ENCODE assay signal across 26 cellular contexts in the genomic region with DNA sequence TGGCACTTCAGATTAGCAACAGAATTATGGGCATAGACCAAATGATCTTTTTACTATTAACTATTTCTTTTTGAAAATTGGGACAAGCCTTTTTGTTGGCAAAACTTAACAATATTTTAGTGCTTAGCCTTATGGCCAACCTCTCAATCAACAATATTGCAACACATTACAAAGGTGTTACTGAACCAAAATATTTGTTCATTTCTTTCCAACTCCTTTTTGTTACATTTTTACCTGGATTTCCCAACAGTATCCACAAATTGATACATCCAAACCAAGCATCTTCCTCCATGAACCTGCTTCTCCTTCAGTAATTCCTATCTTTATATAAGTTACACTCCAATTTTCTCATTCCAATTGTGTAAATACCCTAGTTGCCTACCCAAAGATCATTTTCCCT. TPM values are rescaled to one million over a fixed set of nuclear protein-coding genes. Genes with fewer than 3 reads are reported as not detected.
A peak's percentile ranks its signal among the peaks of the same experiment; 100 is the strongest.
DNase-seq lines count a peak whose midpoint lies in the region; ATAC-seq, FAIRE-seq and TF ChIP-seq lines count a peak whose summit lies in the region.
"Had no signal": no experiment of that assay in that cellular context is flagged by ENCODE, and none has a peak within 500 bp of the region (broad histone marks: within the 10 kb centered on the region; RNA-seq: fewer than 3 reads in every experiment).

No MANE protein-coding gene starts in this region.

- no TSS peak for BruUV-seq in HepG2 (replicated peaks; lab: Mats Ljungman, UMichigan)

- intact Hi-C loops in right lobe of liver (cut with DNase I): no loop called here
- intact Hi-C loops in HepG2 (cut with micrococcal nuclease; ENCODE audit: unreplicated experiment): no loop called here

- DNase-seq in right lobe of liver: no peak
- no peak for DNase-seq in HepG2 (ENCODE audit: low spot score)
- DNase-seq in left lobe of liver (ENCODE audit: low spot score): no peak
- DNase-seq in retina: no peak
- DNase-seq: AML-193; BE2C; CD4-positive, alpha-beta T cell; CD8-positive, alpha-beta memory T cell; DMS 273 treated with DMSO at 0.1 percent for 48 hours; DMS79; EL; GDM1; H9 had no signal

- H2AFZ ChIP-seq in HepG2 (ENCODE audit: low read length): no peak overlapping the region
- H2AFZ ChIP-seq: GM23338 had no signal

- TF ChIP-seq CTCF in right lobe of liver (IDR thresholded peaks at IDR 0.05) (no peak), HepG2 (CRISPR knock-in tag; IDR thresholded peaks at IDR 0.05) (no peak)

- no peaks in the 10 kb centered on the region for H3K36me3 ChIP-seq in right lobe of liver
- H3K36me3 ChIP-seq in HepG2 (replicated peaks in 1 of 2; ENCODE audit: control insufficient read depth in 1 of 2, insufficient read depth in 2 of 2, low read length in 2 of 2): no peaks in the 10 kb centered on the region
- H3K36me3 ChIP-seq in skeletal muscle tissue (ENCODE audit: control insufficient read depth in 3 of 3, insufficient read depth in 3 of 3, low read length in 3 of 3): peaks cover 0 to 7% (median 0%) of the 10 kb centered on the region in 3 donors
- H3K36me3 ChIP-seq: BE2C; BLaER1 treated with 17β-estradiol and CSF1 and Interleukin-3, amounts not matched to agents 10 nM and 100 nM had no signal

- H3K79me2 ChIP-seq in HepG2 (ENCODE audit: insufficient read depth, low read length): no peaks in the 10 kb centered on the region

- no peak for TF ChIP-seq RAD21 in HepG2 (CRISPR knock-in tag; IDR thresholded peaks at IDR 0.05)

- no peaks in the 10 kb centered on the region for H4K20me1 ChIP-seq in HepG2 (ENCODE audit: insufficient read depth, low read length)
- H4K20me1 ChIP-seq: BLaER1 treated with 17β-estradiol and CSF1 and Interleukin-3, amounts not matched to agents 10 nM and 100 nM had no signal

- no peaks in the 10 kb centered on the region for H3K9me3 ChIP-seq in right lobe of liver
- no peaks in the 10 kb centered on the region for H3K9me3 ChIP-seq in HepG2 (ENCODE audit: low read length)
- no peaks in the 10 kb centered on the region for H3K9me3 ChIP-seq in skeletal muscle tissue (ENCODE audit: control insufficient read depth in 3 of 3, low read length in 3 of 3)
- H3K9me3 ChIP-seq: BE2C; BLaER1 treated with 17β-estradiol and CSF1 and Interleukin-3, amounts not matched to agents 10 nM and 100 nM had no signal

- POLR2A ChIA-PET in HepG2 (lab: Yijun Ruan, JAX): no interaction called here

- in situ Hi-C loops in HepG2 (cut with HindIII; ENCODE audit: extremely low pct_ligation_motif_present, low pct_unique_long_range_greater_than_20kb): loop anchor here (25.0 kb wide), 1 partner anchor 335 kb away; no protein-coding TSS in a partner anchor

- H3K4me2 ChIP-seq in HepG2 (ENCODE audit: low read depth, low read length): no peak overlapping the region
- H3K4me2 ChIP-seq: BLaER1 treated with 17β-estradiol and CSF1 and Interleukin-3, amounts not matched to agents 10 nM and 100 nM; GM23338 had no signal

- CTCF ChIA-PET in HepG2 (lab: Yijun Ruan, JAX; ENCODE audit: low intra/inter-chr PET ratio, low total read pairs): no interaction called here

- no peak for FAIRE-seq in HepG2 (lab: Jason Lieb, UNC)
- FAIRE-seq: A204.1, D721Med, GM12878, GM19239 had no signal

- TF ChIP-seq POLR2A in right lobe of liver (IDR thresholded peaks at IDR 0.05): no peak
- TF ChIP-seq POLR2A in HepG2 (IDR thresholded peaks at IDR 0.05; ENCODE audit: insufficient read depth in 1 of 2, low read depth in 2 of 2, low read length in 2 of 2): no peak

- no peak for TF ChIP-seq EP300 in HepG2 (IDR thresholded peaks at IDR 0.05; ENCODE audit: low read depth in 2 of 2, low read length in 2 of 2)
- TF ChIP-seq EP300 in HepG2 (CRISPR knock-in tag; IDR thresholded peaks at IDR 0.05; ENCODE audit: borderline replicate concordance): no peak

- H3K27ac ChIP-seq in right lobe of liver (no peak overlapping the region), HepG2 (ENCODE audit: extremely low read length, insufficient read depth, low read length) (no peak overlapping the region), skeletal muscle tissue (ENCODE audit: low read depth, low read length) (peak overlapping the region; percentile 16)
- H3K27ac ChIP-seq: 22Rv1; BLaER1 treated with 17β-estradiol and CSF1 and Interleukin-3, amounts not matched to agents 10 nM and 100 nM had no signal

- peaks cover 0 to 13% (median 2%) of the 10 kb centered on the region in 4 donors for H3K4me1 ChIP-seq in right lobe of liver
- peaks cover 6% of the 10 kb centered on the region; the same call in 1 of the 2 replicates for H3K4me1 ChIP-seq in HepG2 (ENCODE audit: insufficient read depth, low read length)
- H3K4me1 ChIP-seq in skeletal muscle tissue (ENCODE audit: control insufficient read depth in 3 of 3, insufficient read depth in 3 of 3, low read length in 3 of 3): peaks cover 6 to 20% (median 7%) of the 10 kb centered on the region in 3 donors
- H3K4me1 ChIP-seq: BE2C had no signal

- no peak overlapping the region for H3K4me3 ChIP-seq in right lobe of liver
- no peak overlapping the region for H3K4me3 ChIP-seq in HepG2 (replicated peaks in 1 of 3; ENCODE audit: insufficient read depth in 1 of 3, low read depth in 2 of 3, low read length in 3 of 3)
- no peak overlapping the region for H3K4me3 ChIP-seq in skeletal muscle tissue (ENCODE audit: low read length in 3 of 3)
- H3K4me3 ChIP-seq: BLaER1 treated with 17β-estradiol and CSF1 and Interleukin-3, amounts not matched to agents 10 nM and 100 nM; GM12878; GM23338 had no signal

- no peaks in the 10 kb centered on the region for H3K27me3 ChIP-seq in right lobe of liver
- no peaks in the 10 kb centered on the region for H3K27me3 ChIP-seq in HepG2 (ENCODE audit: control insufficient read depth in 1 of 2, insufficient read depth in 2 of 2, low read length in 2 of 2)
- H3K27me3 ChIP-seq in skeletal muscle tissue (ENCODE audit: control insufficient read depth in 3 of 3, insufficient read depth in 3 of 3, low read length in 3 of 3): no peaks in the 10 kb centered on the region
- H3K27me3 ChIP-seq: BLaER1 treated with 17β-estradiol and CSF1 and Interleukin-3, amounts not matched to agents 10 nM and 100 nM had no signal

- H3K9ac ChIP-seq in HepG2 (ENCODE audit: insufficient read depth, low read depth, low read length) (no peak overlapping the region), skeletal muscle tissue (ENCODE audit: low read depth in 1 of 3, low read length in 3 of 3) (no peak overlapping the region)
- H3K9ac ChIP-seq: BLaER1 treated with 17β-estradiol and CSF1 and Interleukin-3, amounts not matched to agents 10 nM and 100 nM had no signal

- ATAC-seq in right lobe of liver: peak in 3 of 4 donors; percentile 39 to 60 (median 57)
- ATAC-seq in HepG2: no peak
- ATAC-seq in left lobe of liver: peak; percentile 40
- no peak for ATAC-seq in HG02763 (IDR thresholded peaks at IDR 0.05; ENCODE audit: unreplicated experiment)
- ATAC-seq: GM12878, GM23338, HCT116 had no signal

RNA-seq across cellular contexts. Expression of gene AMPD1, which starts 1.5 kb away (rescaled TPM):
- total RNA-seq in right lobe of liver (under 1 TPM in 3 of 6 experiments, not detected in 3; 0.12 to 0.19 (median 0.13) TPM), HepG2 (2016; rRNA removed; fragmentation: Illumina TruSeq; extraction: Trizol) (not detected in 2 replicates), left lobe of liver (not detected), skeletal muscle tissue (40.7 TPM)
- total RNA-seq in HepG2 (2016; cell fraction: cytosol; rRNA removed; fragmentation: Illumina TruSeq; extraction: Trizol; ENCODE audit: low read depth): not detected in 2 replicates
- total RNA-seq in HepG2 (2016; cell fraction: insoluble cytoplasmic fraction; rRNA removed; fragmentation: Illumina TruSeq; extraction: Trizol): not detected in 2 replicates
- total RNA-seq in HepG2 (2016; cell fraction: membrane; rRNA removed; fragmentation: Illumina TruSeq; extraction: Trizol): not detected in 2 replicates
- total RNA-seq in HepG2 (2016; cell fraction: nucleus; rRNA removed; fragmentation: Illumina TruSeq; extraction: Trizol): not detected in 2 replicates
- not detected in 2 replicates for polyA plus RNA-seq in HepG2 (2011; rRNA removed)
- polyA plus RNA-seq in HepG2 (2011; cell fraction: cytosol; rRNA removed): not detected in 2 replicates
- not detected in 2 replicates for polyA plus RNA-seq in HepG2 (2011; cell fraction: nucleus; rRNA removed)
- not detected in 2 replicates for polyA plus RNA-seq in HepG2 (2012)
- not detected in 2 replicates for polyA plus RNA-seq in HepG2 (2016; cell fraction: cytosol; fragmentation: Illumina TruSeq; extraction: Trizol; ENCODE audit: low read depth)
- not detected in 2 replicates for polyA plus RNA-seq in HepG2 (2016; cell fraction: insoluble cytoplasmic fraction; fragmentation: Illumina TruSeq; extraction: Trizol; ENCODE audit: low read depth)
- polyA plus RNA-seq in HepG2 (2016; cell fraction: membrane; fragmentation: Illumina TruSeq; extraction: Trizol; ENCODE audit: low read depth): not detected in 2 replicates
- polyA plus RNA-seq in HepG2 (2016; cell fraction: nucleus; fragmentation: Illumina TruSeq; extraction: Trizol; ENCODE audit: insufficient read depth, low read depth): not detected in 2 replicates
- 0.33 TPM in 1 of 2 replicates, not detected in the other for polyA minus RNA-seq in HepG2 (2011; rRNA and poly(A)+ RNA removed; ENCODE audit: low replicate concordance)
- not detected in 2 replicates for polyA minus RNA-seq in HepG2 (2011; cell fraction: cytosol; rRNA and poly(A)+ RNA removed)
- polyA minus RNA-seq in HepG2 (2011; cell fraction: nucleus; rRNA and poly(A)+ RNA removed): not detected in 2 replicates
- total RNA-seq: CD4-positive, alpha-beta T cell; CD8-positive, alpha-beta memory T cell; GM12878; GM23338; H4; H9 had no signal
- polyA plus RNA-seq: AG04450; CD14-positive monocyte; CD8-positive, alpha-beta memory T cell had no signal

RNA-seq across cellular contexts. Expression of gene NRAS, which starts 19.8 kb away (rescaled TPM):
- total RNA-seq in right lobe of liver: 10 to 100 TPM; 10.4 to 24.5 (median 16.3) TPM
- total RNA-seq in HepG2 (2016; rRNA removed; fragmentation: Illumina TruSeq; extraction: Trizol): 58.8 and 96.2 TPM in 2 replicates
- total RNA-seq in HepG2 (2016; cell fraction: cytosol; rRNA removed; fragmentation: Illumina TruSeq; extraction: Trizol; ENCODE audit: low read depth): 8.6 and 9.7 TPM in 2 replicates
- 58.1 and 100 TPM in 2 replicates for total RNA-seq in HepG2 (2016; cell fraction: insoluble cytoplasmic fraction; rRNA removed; fragmentation: Illumina TruSeq; extraction: Trizol)
- 44.9 and 45.2 TPM in 2 replicates for total RNA-seq in HepG2 (2016; cell fraction: membrane; rRNA removed; fragmentation: Illumina TruSeq; extraction: Trizol)
- 26.3 and 29.5 TPM in 2 replicates for total RNA-seq in HepG2 (2016; cell fraction: nucleus; rRNA removed; fragmentation: Illumina TruSeq; extraction: Trizol)
- 26.9 and 38.6 TPM in 2 replicates for polyA plus RNA-seq in HepG2 (2011; rRNA removed)
- polyA plus RNA-seq in HepG2 (2011; cell fraction: cytosol; rRNA removed): 16.4 and 26.5 TPM in 2 replicates
- 5.8 and 7.9 TPM in 2 replicates for polyA plus RNA-seq in HepG2 (2011; cell fraction: nucleus; rRNA removed)
- polyA plus RNA-seq in HepG2 (2012): 27.6 and 33.3 TPM in 2 replicates
- polyA plus RNA-seq in HepG2 (2016; cell fraction: cytosol; fragmentation: Illumina TruSeq; extraction: Trizol; ENCODE audit: low read depth): 7.5 and 9.2 TPM in 2 replicates
- polyA plus RNA-seq in HepG2 (2016; cell fraction: insoluble cytoplasmic fraction; fragmentation: Illumina TruSeq; extraction: Trizol; ENCODE audit: low read depth): 91.0 and 103 TPM in 2 replicates
- polyA plus RNA-seq in HepG2 (2016; cell fraction: membrane; fragmentation: Illumina TruSeq; extraction: Trizol; ENCODE audit: low read depth): 30.3 and 31.9 TPM in 2 replicates
- 33.7 and 34.2 TPM in 2 replicates for polyA plus RNA-seq in HepG2 (2016; cell fraction: nucleus; fragmentation: Illumina TruSeq; extraction: Trizol; ENCODE audit: insufficient read depth, low read depth)
- 19.6 and 37.8 TPM in 2 replicates for polyA minus RNA-seq in HepG2 (2011; rRNA and poly(A)+ RNA removed; ENCODE audit: low replicate concordance)
- polyA minus RNA-seq in HepG2 (2011; cell fraction: cytosol; rRNA and poly(A)+ RNA removed): 37.4 and 37.5 TPM in 2 replicates
- polyA minus RNA-seq in HepG2 (2011; cell fraction: nucleus; rRNA and poly(A)+ RNA removed): 24.2 and 29.1 TPM in 2 replicates
- total RNA-seq in left lobe of liver: 8.3 TPM
- 31.8 TPM for total RNA-seq in skeletal muscle tissue

RNA-seq across cellular contexts. Expression of gene DENND2C, which starts 27.0 kb away (rescaled TPM):
- total RNA-seq in right lobe of liver: 1 to 10 TPM; 2.5 to 5.1 (median 4.4) TPM
- total RNA-seq in HepG2 (2016; rRNA removed; fragmentation: Illumina TruSeq; extraction: Trizol): 0.25 and 0.33 TPM in 2 replicates
- total RNA-seq in HepG2 (2016; cell fraction: cytosol; rRNA removed; fragmentation: Illumina TruSeq; extraction: Trizol; ENCODE audit: low read depth): 0.09 TPM in 1 of 2 replicates, not detected in the other
- 0.26 and 0.28 TPM in 2 replicates for total RNA-seq in HepG2 (2016; cell fraction: insoluble cytoplasmic fraction; rRNA removed; fragmentation: Illumina TruSeq; extraction: Trizol)
- total RNA-seq in HepG2 (2016; cell fraction: membrane; rRNA removed; fragmentation: Illumina TruSeq; extraction: Trizol): 0.14 and 0.19 TPM in 2 replicates
- 0.13 and 0.34 TPM in 2 replicates for total RNA-seq in HepG2 (2016; cell fraction: nucleus; rRNA removed; fragmentation: Illumina TruSeq; extraction: Trizol)
- 0.07 and 0.08 TPM in 2 replicates for polyA plus RNA-seq in HepG2 (2011; rRNA removed)
- polyA plus RNA-seq in HepG2 (2011; cell fraction: cytosol; rRNA removed): 0.08 TPM in 2 replicates
- polyA plus RNA-seq in HepG2 (2011; cell fraction: nucleus; rRNA removed): 0.10 and 0.13 TPM in 2 replicates
- 0.11 and 0.32 TPM in 2 replicates for polyA plus RNA-seq in HepG2 (2012)
- polyA plus RNA-seq in HepG2 (2016; cell fraction: cytosol; fragmentation: Illumina TruSeq; extraction: Trizol; ENCODE audit: low read depth): not detected in 2 replicates
- polyA plus RNA-seq in HepG2 (2016; cell fraction: insoluble cytoplasmic fraction; fragmentation: Illumina TruSeq; extraction: Trizol; ENCODE audit: low read depth): 0.10 and 0.14 TPM in 2 replicates
- polyA plus RNA-seq in HepG2 (2016; cell fraction: membrane; fragmentation: Illumina TruSeq; extraction: Trizol; ENCODE audit: low read depth): 0.09 and 0.16 TPM in 2 replicates
- polyA plus RNA-seq in HepG2 (2016; cell fraction: nucleus; fragmentation: Illumina TruSeq; extraction: Trizol; ENCODE audit: insufficient read depth, low read depth): 0.22 and 0.60 TPM in 2 replicates
- 0.20 and 3.4 TPM in 2 replicates for polyA minus RNA-seq in HepG2 (2011; rRNA and poly(A)+ RNA removed; ENCODE audit: low replicate concordance)
- polyA minus RNA-seq in HepG2 (2011; cell fraction: cytosol; rRNA and poly(A)+ RNA removed): 0.20 TPM in 1 of 2 replicates, not detected in the other
- polyA minus RNA-seq in HepG2 (2011; cell fraction: nucleus; rRNA and poly(A)+ RNA removed): 0.12 and 0.26 TPM in 2 replicates
- 4.7 TPM for total RNA-seq in left lobe of liver
- 7.8 TPM for total RNA-seq in skeletal muscle tissue

Comparison
In these comparisons a context has a peak if more than half of its experiments do, and no peak if none do; other contexts are left out.
1. ATAC-seq: peak in right lobe of liver (3 of 4) and left lobe of liver (single experiment); none in HepG2 (single experiment) and HG02763 (single experiment).
2. RNA of gene AMPD1, which starts 1.5 kb away (total RNA-seq): 40.7 TPM in skeletal muscle tissue (single experiment); 0.12 to 0.19 TPM in right lobe of liver, not detected in left lobe of liver (single experiment) and not detected in HepG2; every median in the first group is over 10 times any median in the second.